Comparison of ENCODE assay signal across 22 cellular contexts in genomic region chr18:62558015-62558663, GRCh38. TPM values are rescaled to one million over a fixed set of nuclear protein-coding genes. Genes with fewer than 3 reads are reported as not detected.
DNase-seq lines count a peak whose midpoint lies in the region; ATAC-seq, FAIRE-seq and TF ChIP-seq lines count a peak whose summit lies in the region.
"Had no signal": no experiment of that assay in that cellular context is flagged by ENCODE, and none has a peak within 500 bp of the region (broad histone marks: within the 10 kb centered on the region; RNA-seq: fewer than 3 reads in every experiment).

No MANE protein-coding gene starts in this region.

- H3K4me3 ChIP-seq in OCI-LY3 (ENCODE audit: low read length), result no peak overlapping the region
- H3K4me3 ChIP-seq: body of pancreas, gastrocnemius medialis, right atrium auricular region had no signal

- intact Hi-C loops in activated naive CD4-positive, alpha-beta T cell treated with anti-CD3 and anti-CD28 coated beads for 36 hours (cut with micrococcal nuclease), result no loop called here

- CTCF ChIA-PET in activated naive CD4-positive, alpha-beta T cell treated with anti-CD3 and anti-CD28 coated beads for 36 hours (lab: Charles Lee), result no interaction called here

- no peaks in the 10 kb centered on the region for H3K27me3 Mint-ChIP-seq in activated naive CD4-positive, alpha-beta T cell treated with anti-CD3 and anti-CD28 coated beads for 36 hours (ENCODE audit: low read depth)
- H3K27me3 Mint-ChIP-seq in stimulated activated naive CD8-positive, alpha-beta T cell treated with anti-CD3 and anti-CD28 coated beads, Interleukin-15, amount 100 ng/mL, for 72 hours, result no peaks in the 10 kb centered on the region
- H3K27me3 Mint-ChIP-seq: activated naive CD8-positive, alpha-beta T cell; CD4-positive, alpha-beta memory T cell; stimulated activated naive CD8-positive, alpha-beta T cell treated with anti-CD3 and anti-CD28 coated beads, Interleukin-15, Interleukin-2, amounts not matched to agents 100 ng/mL and 50 ng/mL, for 24 hours had no signal

- no peaks in the 10 kb centered on the region for H3K9me3 ChIP-seq in OCI-LY3 (ENCODE audit: insufficient read depth, low read length)
- H3K9me3 ChIP-seq: body of pancreas, gastrocnemius medialis, right atrium auricular region had no signal

- peaks cover 60% of the 10 kb centered on the region for H3K36me3 Mint-ChIP-seq in activated naive CD4-positive, alpha-beta T cell treated with anti-CD3 and anti-CD28 coated beads for 36 hours (ENCODE audit: low read depth)

- no peaks in the 10 kb centered on the region for H3K79me2 ChIP-seq in OCI-LY3 (ENCODE audit: low read length)

- peak overlapping the region; percentile 12; the same call in 1 of the 2 replicates for H3K4me2 ChIP-seq in OCI-LY3 (ENCODE audit: low read length)

- H4K20me1 ChIP-seq in OCI-LY3 (ENCODE audit: insufficient read depth, low read length), result no peaks in the 10 kb centered on the region

- peaks cover 56% of the 10 kb centered on the region for H3K36me3 ChIP-seq in OCI-LY3 (replicated peaks; ENCODE audit: low read depth, low read length)

- no peak overlapping the region for H2AFZ ChIP-seq in OCI-LY3 (ENCODE audit: low read depth, low read length)

- peak; percentile 90 for FAIRE-seq in GM12892 (lab: Jason Lieb, UNC)

- TF ChIP-seq POLR2A in GM12892 (IDR thresholded peaks at IDR 0.05; ENCODE audit: low read depth, low read length), result no peak

- no peak for TF ChIP-seq CTCF in OCI-LY3 (IDR thresholded peaks at IDR 0.05; ENCODE audit: low read depth, low read length)

- H3K4me1 ChIP-seq in OCI-LY3 (ENCODE audit: low read length), result peaks cover 22% of the 10 kb centered on the region
- H3K4me1 ChIP-seq: right atrium auricular region had no signal

- no peak overlapping the region for H3K4me3 Mint-ChIP-seq in activated naive CD4-positive, alpha-beta T cell treated with anti-CD3 and anti-CD28 coated beads for 36 hours
- no peak overlapping the region for H3K4me3 Mint-ChIP-seq in stimulated activated naive CD8-positive, alpha-beta T cell treated with anti-CD3 and anti-CD28 coated beads, Interleukin-15, amount 100 ng/mL, for 72 hours
- H3K4me3 Mint-ChIP-seq: activated naive CD8-positive, alpha-beta T cell; activated T-cell treated with anti-CD3 and anti-CD28 coated beads, Interleukin-2, amount 50 U/mL, for 4 hours; CD4-positive, alpha-beta memory T cell; stimulated activated naive CD8-positive, alpha-beta T cell treated with anti-CD3 and anti-CD28 coated beads, Interleukin-15, Interleukin-2, amounts not matched to agents 100 ng/mL and 50 ng/mL, for 24 hours had no signal

- H3K27ac ChIP-seq in OCI-LY3 (ENCODE audit: low read length), result no peak overlapping the region
- H3K27ac ChIP-seq: body of pancreas, right atrium auricular region had no signal

- DNase-seq in GM12892 (ENCODE audit: insufficient read length), result no peak
- DNase-seq in DMS153 treated with DMSO at 0.1 percent for 48 hours (lab: John Stamatoyannopoulos, UW; ENCODE audit: unreplicated experiment), result no peak
- DNase-seq in HUDEP-2 (lab: John Stamatoyannopoulos, UW; ENCODE audit: unreplicated experiment in 76 of 76), result no peak
- no peak for DNase-seq in activated naive CD4-positive, alpha-beta T cell treated with anti-CD3 and anti-CD28 coated beads for 36 hours
- no peak for DNase-seq in stimulated activated naive CD8-positive, alpha-beta T cell treated with anti-CD3 and anti-CD28 coated beads, Interleukin-15, amount 100 ng/mL, for 72 hours
- DNase-seq: activated CD4-positive, alpha-beta T cell treated with anti-CD3 and anti-CD28 coated beads, Interleukin-2, amount 50 U/mL, for 48 hours; activated T-cell treated with anti-CD3 and anti-CD28 coated beads, Interleukin-2, amount 50 U/mL, for 4 hours; body of pancreas; CD4-positive, alpha-beta memory T cell; DND-41; erythroblast; gastrocnemius medialis; left ventricle myocardium superior; NCI-H1417; occipital lobe; stimulated activated CD4-positive, alpha-beta T cell treated with anti-CD3 and anti-CD28 coated beads, Interleukin-15, amount 100 ng/mL, for 24 hours had no signal

- H3K9me3 Mint-ChIP-seq in activated naive CD4-positive, alpha-beta T cell treated with anti-CD3 and anti-CD28 coated beads for 36 hours, result no peaks in the 10 kb centered on the region
- H3K9me3 Mint-ChIP-seq in stimulated activated naive CD8-positive, alpha-beta T cell treated with anti-CD3 and anti-CD28 coated beads, Interleukin-15, amount 100 ng/mL, for 72 hours, result no peaks in the 10 kb centered on the region
- H3K9me3 Mint-ChIP-seq: activated T-cell treated with anti-CD3 and anti-CD28 coated beads, Interleukin-2, amount 50 U/mL, for 4 hours; CD4-positive, alpha-beta memory T cell; stimulated activated naive CD8-positive, alpha-beta T cell treated with anti-CD3 and anti-CD28 coated beads, Interleukin-15, Interleukin-2, amounts not matched to agents 100 ng/mL and 50 ng/mL, for 24 hours had no signal

- peaks cover 24% of the 10 kb centered on the region for H3K4me1 Mint-ChIP-seq in activated naive CD4-positive, alpha-beta T cell treated with anti-CD3 and anti-CD28 coated beads for 36 hours (ENCODE audit: low read depth)
- H3K4me1 Mint-ChIP-seq in stimulated activated naive CD8-positive, alpha-beta T cell treated with anti-CD3 and anti-CD28 coated beads, Interleukin-15, amount 100 ng/mL, for 72 hours, result peaks cover 14% of the 10 kb centered on the region

- ATAC-seq in GM19351 (IDR thresholded peaks at IDR 0.05; ENCODE audit: unreplicated experiment), result peak; percentile 74
- peak; percentile 84 for ATAC-seq in HG02870 (IDR thresholded peaks at IDR 0.05; ENCODE audit: unreplicated experiment)
- no peak for ATAC-seq in stimulated activated naive CD8-positive, alpha-beta T cell treated with anti-CD3 and anti-CD28 coated beads, Interleukin-15, amount 100 ng/mL, for 72 hours
- ATAC-seq: activated T-cell treated with anti-CD3 and anti-CD28 coated beads, Interleukin-2, amount 50 U/mL, for 4 hours; body of pancreas; gastrocnemius medialis; left ventricle myocardium superior had no signal

- H3K27ac Mint-ChIP-seq in activated naive CD4-positive, alpha-beta T cell treated with anti-CD3 and anti-CD28 coated beads for 36 hours, result no peak overlapping the region
- no peak overlapping the region for H3K27ac Mint-ChIP-seq in stimulated activated naive CD8-positive, alpha-beta T cell treated with anti-CD3 and anti-CD28 coated beads, Interleukin-15, amount 100 ng/mL, for 72 hours
- H3K27ac Mint-ChIP-seq: activated naive CD8-positive, alpha-beta T cell; stimulated activated naive CD8-positive, alpha-beta T cell treated with anti-CD3 and anti-CD28 coated beads, Interleukin-15, Interleukin-2, amounts not matched to agents 100 ng/mL and 50 ng/mL, for 24 hours had no signal

- no peak overlapping the region for H3K9ac ChIP-seq in OCI-LY3 (ENCODE audit: low read length)

- H3K27me3 ChIP-seq in OCI-LY3 (ENCODE audit: low read depth, low read length), result no peaks in the 10 kb centered on the region
- H3K27me3 ChIP-seq: body of pancreas, gastrocnemius medialis, right atrium auricular region had no signal

RNA-seq across cellular contexts. Expression of gene ZCCHC2, which starts 35.3 kb away (rescaled TPM):
- 10.5 TPM for polyA plus RNA-seq in GM12892 (2012; ENCODE audit: missing spikeins)
- total RNA-seq in activated naive CD4-positive, alpha-beta T cell treated with anti-CD3 and anti-CD28 coated beads for 36 hours, result 10 to 100 TPM; 22.1 to 23.3 TPM
